In genomic region chr19:30293051-30293785, GRCh38 we compare ENCODE assay signal across 21 cellular contexts.
DNase-seq lines count a peak whose midpoint lies in the region; ATAC-seq and TF ChIP-seq lines count a peak whose summit lies in the region.
"Had no signal": no experiment of that assay in that cellular context is flagged by ENCODE, and none has a peak within 500 bp of the region (broad histone marks: within the 10 kb centered on the region; RNA-seq: fewer than 3 reads in every experiment).

No MANE protein-coding gene starts in this region.

- 77% methylated on average over 15 of the region's 15 CpGs for WGBS in suprapubic skin

- no peaks in the 10 kb centered on the region for H3K79me2 ChIP-seq in Karpas-422 (ENCODE audit: low read length)

- H3K9me3 ChIP-seq in Karpas-422 (ENCODE audit: low read length) (no peaks in the 10 kb centered on the region), suprapubic skin (no peaks in the 10 kb centered on the region)
- H3K9me3 ChIP-seq: A549 had no signal

- H3K36me3 ChIP-seq in Karpas-422 (ENCODE audit: insufficient read depth, low read length) (no peaks in the 10 kb centered on the region), suprapubic skin (no peaks in the 10 kb centered on the region)
- H3K36me3 ChIP-seq: SJCRH30 had no signal

- no peak overlapping the region for H3K9ac ChIP-seq in Karpas-422 (ENCODE audit: low read length)

- no peaks in the 10 kb centered on the region for H3K4me1 Mint-ChIP-seq in stimulated activated naive B cell treated with anti-CD40 and anti-IgM and Interleukin-4, amounts not matched to agents 10 μg/mL and 1 μg/mL and 100 μg/mL, for 72 hours
- H3K4me1 Mint-ChIP-seq: IgD-negative memory B cell had no signal

- H3K4me1 ChIP-seq in Karpas-422 (ENCODE audit: low read length) (peaks cover 49% of the 10 kb centered on the region), suprapubic skin (no peaks in the 10 kb centered on the region)
- H3K4me1 ChIP-seq: A549 had no signal

- peaks cover 0 to 3% of the 10 kb centered on the region in 2 donors for H3K27me3 Mint-ChIP-seq in stimulated activated naive B cell treated with anti-CD40 and anti-IgM and Interleukin-4, amounts not matched to agents 10 μg/mL and 1 μg/mL and 100 μg/mL, for 72 hours
- H3K27me3 Mint-ChIP-seq: IgD-negative memory B cell had no signal

- H3K4me2 ChIP-seq in Karpas-422 (ENCODE audit: low read depth, low read length, poor library complexity, severe bottlenecking), result peak overlapping the region; percentile 11
- H3K4me2 ChIP-seq: A549 had no signal

- H3K4me3 ChIP-seq in Karpas-422 (ENCODE audit: low read length) (no peak overlapping the region), dorsolateral prefrontal cortex (peak overlapping the region in 31 of 59 donors; percentile 1 to 56 (median 20)), suprapubic skin (no peak overlapping the region)
- H3K4me3 ChIP-seq: A549, SJCRH30 had no signal

- DNase-seq in Karpas-422 (no peak), dorsolateral prefrontal cortex (peak in 8 of 10 donors; percentile 41 to 82 (median 61)), medulla oblongata (ENCODE audit: extremely low spot score) (peak; percentile 83), putamen (ENCODE audit: low spot score) (peak; percentile 87), NCI-H2107 (lab: John Stamatoyannopoulos, UW) (no peak), suprapubic skin (ENCODE audit: low spot score in 2 of 2) (no peak)
- DNase-seq in stimulated activated naive B cell treated with anti-CD40 and anti-IgM and Interleukin-4, amounts not matched to agents 10 μg/mL and 1 μg/mL and 100 μg/mL, for 72 hours, result no peak
- DNase-seq: DMS 273 treated with DMSO at 0.1 percent for 48 hours, GF-D8, NCI-H1417, NCI-H187 treated with DMSO at 0.1 percent for 48 hours, NCI-H2171, NCI-H446 treated with DMSO at 0.1 percent for 48 hours, NCI-H774, PC-3, SJCRH30 had no signal

- no peak overlapping the region for H3K27ac Mint-ChIP-seq in stimulated activated naive B cell treated with anti-CD40 and anti-IgM and Interleukin-4, amounts not matched to agents 10 μg/mL and 1 μg/mL and 100 μg/mL, for 72 hours

- H3K27ac ChIP-seq in Karpas-422 (ENCODE audit: low read length) (no peak overlapping the region), dorsolateral prefrontal cortex (peak overlapping the region; percentile 24 to 97 (median 87)), suprapubic skin (no peak overlapping the region)
- H3K27ac ChIP-seq: A549, C4-2B, HL-60, SJCRH30 had no signal

- H3K27me3 ChIP-seq in Karpas-422 (ENCODE audit: low read length), result no peaks in the 10 kb centered on the region
- peaks cover 0 to 5% (median 0%) of the 10 kb centered on the region in 45 donors for H3K27me3 ChIP-seq in dorsolateral prefrontal cortex
- no peaks in the 10 kb centered on the region for H3K27me3 ChIP-seq in suprapubic skin
- H3K27me3 ChIP-seq: SJCRH30 had no signal

- no peak overlapping the region for H3K4me3 Mint-ChIP-seq in stimulated activated naive B cell treated with anti-CD40 and anti-IgM and Interleukin-4, amounts not matched to agents 10 μg/mL and 1 μg/mL and 100 μg/mL, for 72 hours
- H3K4me3 Mint-ChIP-seq: IgD-negative memory B cell had no signal

- peak in 3 of 56 donors; percentile 6 to 15 (median 12) for TF ChIP-seq CTCF in dorsolateral prefrontal cortex (IDR thresholded peaks at IDR 0.05 in 54 of 56, conservative IDR thresholded peaks at IDR 0.05 in 2 of 56; ENCODE audit: low read depth in 1 of 56, partially characterized antibody in 56 of 56)
- TF ChIP-seq CTCF in suprapubic skin (IDR thresholded peaks at IDR 0.05), result no peak

- no peaks in the 10 kb centered on the region for H4K20me1 ChIP-seq in Karpas-422 (ENCODE audit: insufficient read depth, low read depth, low read length)

- peaks cover 0 to 3% of the 10 kb centered on the region in 2 donors for H3K9me3 Mint-ChIP-seq in stimulated activated naive B cell treated with anti-CD40 and anti-IgM and Interleukin-4, amounts not matched to agents 10 μg/mL and 1 μg/mL and 100 μg/mL, for 72 hours

- ATAC-seq in GM21381 (IDR thresholded peaks at IDR 0.05; ENCODE audit: unreplicated experiment), result no peak
- no peak for ATAC-seq in stimulated activated naive B cell treated with anti-CD40 and anti-IgM and Interleukin-4, amounts not matched to agents 10 μg/mL and 1 μg/mL and 100 μg/mL, for 72 hours (replicated peaks)
- ATAC-seq: A549, PC-3 had no signal

- H3K9me2 ChIP-seq in Karpas-422 (replicated peaks; ENCODE audit: insufficient read depth, low read length), result no peaks in the 10 kb centered on the region

- H3K36me3 Mint-ChIP-seq in stimulated activated naive B cell treated with anti-CD40 and anti-IgM and Interleukin-4, amounts not matched to agents 10 μg/mL and 1 μg/mL and 100 μg/mL, for 72 hours, result no peaks in the 10 kb centered on the region
- H3K36me3 Mint-ChIP-seq: IgD-negative memory B cell had no signal

- intact Hi-C loops in dorsolateral prefrontal cortex (cut with DNase I), result loop anchor here in 1 of 2 donors (5.0 to 10.0 kb wide), 2 partner anchors 66 to 82 kb away; partner anchors contain the start of gene ZNF536

- no peak for TF ChIP-seq EP300 in suprapubic skin (IDR thresholded peaks at IDR 0.05)

- H2AFZ ChIP-seq in Karpas-422 (ENCODE audit: low read length), result no peak overlapping the region

- no peak for TF ChIP-seq POLR2A in suprapubic skin (IDR thresholded peaks at IDR 0.05)

Comparison
In these comparisons a context has a peak if more than half of its experiments do, and no peak if none do; other contexts are left out.
1. DNase-seq: peak in dorsolateral prefrontal cortex (8 of 10), medulla oblongata (single experiment) and putamen (single experiment); none in Karpas-422 (single experiment), NCI-H2107 (single experiment), suprapubic skin (0 of 2) and stimulated activated naive B cell treated with anti-CD40 and anti-IgM and Interleukin-4, amounts not matched to agents 10 μg/mL and 1 μg/mL and 100 μg/mL, for 72 hours (single experiment).
2. H3K27ac ChIP-seq: peak in dorsolateral prefrontal cortex (59 of 59); none in Karpas-422 (single experiment) and suprapubic skin (single experiment).
3. H3K4me3 ChIP-seq: peak in dorsolateral prefrontal cortex (31 of 59); none in Karpas-422 (single experiment) and suprapubic skin (single experiment).